1 cellular context compared by ENCODE assay signal in the genomic region with DNA sequence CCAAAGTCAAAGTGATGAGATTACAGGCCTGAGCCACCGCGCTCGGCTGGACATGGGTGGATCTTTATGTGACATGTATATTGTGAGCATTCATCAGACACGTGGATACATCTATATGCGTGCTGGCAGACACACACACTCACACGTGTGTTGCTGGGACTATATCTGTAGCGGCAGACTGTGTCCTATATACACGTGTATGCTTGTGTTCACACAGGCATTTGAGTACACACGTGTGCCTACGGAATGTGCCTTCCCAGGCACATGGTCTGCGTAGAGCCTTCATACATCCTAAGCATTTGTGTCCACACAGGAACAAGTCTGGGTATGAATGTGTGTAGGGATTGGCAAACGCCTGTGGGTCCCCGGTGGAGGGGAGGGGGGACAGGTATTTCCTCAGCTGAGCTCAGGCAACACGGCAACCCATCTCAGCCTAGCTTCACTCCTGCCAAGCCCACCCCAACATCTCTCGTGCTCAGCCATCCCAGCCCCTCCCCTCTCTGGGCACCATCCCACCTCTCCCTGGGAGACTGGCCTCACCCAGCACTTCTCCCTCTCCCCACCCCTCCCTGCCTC.
TF ChIP-seq lines count a peak whose summit lies in the region.

No MANE protein-coding gene starts in this region.

TF ChIP-seq in GM23338, 12 proteins besides CTCF, POLR2A, EP300 and RAD21 (continued from another document):
- no peak for TF ChIP-seq POLR2AphosphoS5 (IDR thresholded peaks at IDR 0.05; ENCODE audit: low read depth)
- no peak for TF ChIP-seq CREB1 (CRISPR knock-in tag; IDR thresholded peaks at IDR 0.05; ENCODE audit: low read depth)
- no peak for TF ChIP-seq EZH2phosphoT487 (IDR thresholded peaks at IDR 0.05; ENCODE audit: unreplicated experiment)
TF ChIP-seq in GM23338: peak in this region for 0.
